In the genomic region with DNA sequence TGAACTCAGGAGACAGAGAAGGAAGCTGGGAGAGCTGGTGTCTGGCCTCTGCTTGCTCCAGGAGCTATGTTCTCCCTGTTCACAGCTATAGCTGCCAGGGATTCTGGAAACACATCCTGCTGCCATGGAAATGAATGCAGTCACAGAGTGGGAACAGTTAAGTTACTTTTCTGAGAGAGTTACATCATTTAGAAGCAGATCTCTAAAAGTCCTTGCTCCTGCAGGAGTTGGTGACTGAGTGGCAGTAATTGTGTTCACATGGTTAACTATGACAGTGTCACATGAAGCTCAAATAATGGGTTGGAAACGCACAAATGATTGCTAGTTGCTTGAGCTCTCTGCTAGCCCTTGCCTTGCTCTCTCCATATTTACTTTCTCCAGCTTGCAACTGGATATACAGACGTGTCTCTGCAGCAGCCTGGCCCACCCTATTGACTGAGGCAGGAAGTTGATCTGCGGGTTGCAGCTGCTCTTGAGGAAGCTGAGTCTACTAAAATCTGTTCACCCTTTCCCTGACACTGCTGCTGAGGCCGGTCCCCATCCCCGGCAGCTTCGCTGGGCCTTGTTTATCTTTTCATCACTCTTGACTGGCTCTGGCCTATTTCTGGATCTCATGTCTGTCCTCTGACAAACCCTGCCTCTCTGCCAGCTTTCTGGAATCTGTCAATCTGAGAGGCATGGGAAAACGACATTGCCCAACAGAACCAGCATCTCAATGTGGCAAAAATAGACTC, we compare ENCODE assay signal across 1 cellular context.
TF ChIP-seq lines count a peak whose summit lies in the region.

No MANE protein-coding gene starts in this region.

TF ChIP-seq in SK-N-SH treated with all-trans-retinoic acid at 6 μM for 48 hours, 23 proteins besides CTCF, POLR2A, EP300 and RAD21 (continued from another document):
- TF ChIP-seq, protein P1, sequence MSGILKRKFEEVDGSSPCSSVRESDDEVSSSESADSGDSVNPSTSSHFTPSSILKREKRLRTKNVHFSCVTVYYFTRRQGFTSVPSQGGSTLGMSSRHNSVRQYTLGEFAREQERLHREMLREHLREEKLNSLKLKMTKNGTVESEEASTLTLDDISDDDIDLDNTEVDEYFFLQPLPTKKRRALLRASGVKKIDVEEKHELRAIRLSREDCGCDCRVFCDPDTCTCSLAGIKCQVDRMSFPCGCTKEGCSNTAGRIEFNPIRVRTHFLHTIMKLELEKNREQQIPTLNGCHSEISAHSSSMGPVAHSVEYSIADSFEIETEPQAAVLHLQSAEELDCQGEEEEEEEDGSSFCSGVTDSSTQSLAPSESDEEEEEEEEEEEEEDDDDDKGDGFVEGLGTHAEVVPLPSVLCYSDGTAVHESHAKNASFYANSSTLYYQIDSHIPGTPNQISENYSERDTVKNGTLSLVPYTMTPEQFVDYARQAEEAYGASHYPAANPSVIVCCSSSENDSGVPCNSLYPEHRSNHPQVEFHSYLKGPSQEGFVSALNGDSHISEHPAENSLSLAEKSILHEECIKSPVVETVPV (CRISPR knock-in tag; IDR thresholded peaks at IDR 0.05): no peak
- no peak for TF ChIP-seq ARNTL (CRISPR knock-in tag; IDR thresholded peaks at IDR 0.05; ENCODE audit: borderline replicate concordance, low read depth)
- no peak for TF ChIP-seq BACH2 (CRISPR knock-in tag; IDR thresholded peaks at IDR 0.05; ENCODE audit: borderline replicate concordance)
- no peak for TF ChIP-seq ZFP3 (CRISPR knock-in tag; IDR thresholded peaks at IDR 0.05)
- TF ChIP-seq OSR1 (CRISPR knock-in tag; IDR thresholded peaks at IDR 0.05): no peak
- TF ChIP-seq CSDC2 (CRISPR knock-in tag; IDR thresholded peaks at IDR 0.05): no peak
- TF ChIP-seq RARB (CRISPR knock-in tag; IDR thresholded peaks at IDR 0.05): no peak
